10 cellular contexts compared by ENCODE assay signal in genomic region chr19:15812059-15812722, GRCh38. TPM values are rescaled to one million over a fixed set of nuclear protein-coding genes. Genes with fewer than 3 reads are reported as not detected.
DNase-seq lines count a peak whose midpoint lies in the region; ATAC-seq, FAIRE-seq and TF ChIP-seq lines count a peak whose summit lies in the region.
"Had no signal": no experiment of that assay in that cellular context is flagged by ENCODE, and none has a peak within 500 bp of the region (broad histone marks: within the 10 kb centered on the region; RNA-seq: fewer than 3 reads in every experiment).

No MANE protein-coding gene starts in this region.

- H4K20me1 ChIP-seq in PC-3 (ENCODE audit: low read length) (no peaks in the 10 kb centered on the region), GM12878 (ENCODE audit: control insufficient read depth, insufficient read depth) (no peaks in the 10 kb centered on the region), neural progenitor cell (ENCODE audit: low read depth) (no peaks in the 10 kb centered on the region)

- no peak overlapping the region for H3K9ac ChIP-seq in PC-3 (ENCODE audit: low read length)
- no peak overlapping the region for H3K9ac ChIP-seq in GM12878 (ENCODE audit: control insufficient read depth, insufficient read depth, low read length)
- no peak overlapping the region for H3K9ac ChIP-seq in neural progenitor cell
- no peak overlapping the region for H3K9ac ChIP-seq in mesenchymal stem cell (ENCODE audit: low read length)

- no peak overlapping the region for H2BK120ac ChIP-seq in mesenchymal stem cell (ENCODE audit: low read depth, low read length)

- H3K27me3 ChIP-seq in PC-3 (ENCODE audit: low read length) (no peaks in the 10 kb centered on the region), GM12878 (replicated peaks in 1 of 2; ENCODE audit: control insufficient read depth in 2 of 2, insufficient read depth in 2 of 2, low read length in 1 of 2) (no peaks in the 10 kb centered on the region; a peak in 1 of 4 replicates), neural progenitor cell (no peaks in the 10 kb centered on the region), mesenchymal stem cell (ENCODE audit: control insufficient read depth in 1 of 2, insufficient read depth in 1 of 2, low read length in 2 of 2) (peaks cover 0 to 33% of the 10 kb centered on the region in 2 experiments)

- POLR2A ChIA-PET in PC-3 (lab: Charles Lee; ENCODE audit: unreplicated experiment): no interaction called here
- POLR2A ChIA-PET in GM12878 (lab: Charles Lee): interaction anchor here (0.6 kb wide), 1 partner anchor 1348 kb away, joined by 5 read pairs; no protein-coding TSS in a partner anchor

- no peak overlapping the region for H2BK5ac ChIP-seq in mesenchymal stem cell (ENCODE audit: low read depth, low read length, poor library complexity, severe bottlenecking)

- TF ChIP-seq CTCF in PC-3 (conservative IDR thresholded peaks at IDR 0.05; ENCODE audit: low read depth, low read length) (peak; percentile 73), GM12878 (IDR thresholded peaks at IDR 0.05 in 2 of 3, conservative IDR thresholded peaks at IDR 0.05 in 1 of 3; ENCODE audit: control insufficient read depth in 2 of 3, extremely low read depth in 1 of 3, insufficient read depth in 1 of 3, low read depth in 3 of 3, low read length in 3 of 3) (0 out of 6 replicates have a peak, but pooled peaks of 1 of the 3 experiments have one; percentile 6), neural progenitor cell (IDR thresholded peaks at IDR 0.05) (no peak)

- no peaks in the 10 kb centered on the region for H3K9me3 ChIP-seq in PC-3 (ENCODE audit: low read length)
- no peaks in the 10 kb centered on the region for H3K9me3 ChIP-seq in GM12878 (replicated peaks; ENCODE audit: control insufficient read depth, insufficient read depth, low read length)
- peaks cover 5% of the 10 kb centered on the region for H3K9me3 ChIP-seq in neural progenitor cell (ENCODE audit: low read depth)
- H3K9me3 ChIP-seq in mesenchymal stem cell (ENCODE audit: control insufficient read depth, low read length): no peaks in the 10 kb centered on the region

- peak; percentile 28 for DNase-seq in activated gamma-delta T cell treated with Interleukin-2 at 50 U/mL for 16 hours
- DNase-seq in activated gamma-delta T cell (lab: John Stamatoyannopoulos, UW): no peak
- DNase-seq in PC-3: peak; percentile 56
- DNase-seq in GM12878 (ENCODE audit: low read depth, low spot score): no peak
- peak; percentile 5 for DNase-seq in stimulated activated CD4-positive, alpha-beta T cell treated with anti-CD3 and anti-CD28 coated beads, Interleukin-4, amount 100 ng/mL, for 1 hour
- DNase-seq in neural progenitor cell (ENCODE audit: low spot score): no peak
- DNase-seq in mesenchymal stem cell: no peak
- no peak for DNase-seq in NCI-H1105 treated with DMSO at 0.1 percent for 48 hours (lab: John Stamatoyannopoulos, UW)
- DNase-seq: cortex of kidney had no signal

- H4K91ac ChIP-seq in mesenchymal stem cell (ENCODE audit: low read length): no peak overlapping the region

- H3K36me3 ChIP-seq in PC-3 (ENCODE audit: low read depth, low read length) (no peaks in the 10 kb centered on the region), GM12878 (ENCODE audit: control insufficient read depth in 2 of 2, insufficient read depth in 2 of 2, low read length in 1 of 2) (no peaks in the 10 kb centered on the region), neural progenitor cell (no peaks in the 10 kb centered on the region), mesenchymal stem cell (ENCODE audit: control insufficient read depth in 1 of 2, insufficient read depth in 2 of 2, low read depth in 1 of 2, low read length in 2 of 2) (no peaks in the 10 kb centered on the region)

- peaks cover 3% of the 10 kb centered on the region for H3K27me3 Mint-ChIP-seq in neural progenitor cell (ENCODE audit: insufficient read depth, low read depth)
- H3K27me3 Mint-ChIP-seq: progenitor cell of endocrine pancreas had no signal

- H3K18ac ChIP-seq in mesenchymal stem cell (ENCODE audit: low read depth in 1 of 2, low read length in 2 of 2): no peak overlapping the region

- RAD21 ChIA-PET in GM12878 (lab: Charles Lee; ENCODE audit: unreplicated experiment): no interaction called here

- peak; percentile 29; the same call in 1 of the 2 replicates for ATAC-seq in PC-3
- no peak for ATAC-seq in GM12878

- H2AK5ac ChIP-seq in mesenchymal stem cell (ENCODE audit: low read length, severe bottlenecking): no peak overlapping the region

- intact Hi-C loops in PC-3 (cut with micrococcal nuclease) (loop anchor here (1.0 to 2.0 kb wide), 2 partner anchors 57 to 371 kb away; no protein-coding TSS in a partner anchor), GM12878 (cut with micrococcal nuclease; ENCODE audit: unreplicated experiment) (no loop called here)

- no peaks in the 10 kb centered on the region for H3K4me1 Mint-ChIP-seq in neural progenitor cell

- H3K79me2 ChIP-seq in PC-3 (ENCODE audit: low read length) (no peaks in the 10 kb centered on the region), GM12878 (ENCODE audit: control insufficient read depth, insufficient read depth, low read length) (no peaks in the 10 kb centered on the region), neural progenitor cell (ENCODE audit: low read depth) (no peaks in the 10 kb centered on the region)

- H3K27ac ChIP-seq in PC-3 (ENCODE audit: low read length): no peak overlapping the region
- no peak overlapping the region for H3K27ac ChIP-seq in GM12878 (ENCODE audit: control insufficient read depth, insufficient read depth)
- no peak overlapping the region for H3K27ac ChIP-seq in neural progenitor cell
- no peak overlapping the region for H3K27ac ChIP-seq in mesenchymal stem cell (ENCODE audit: low read length, poor library complexity, severe bottlenecking)

- H3F3A ChIP-seq in PC-3 (ENCODE audit: low read length, unreplicated experiment) (no peaks in the 10 kb centered on the region), neural progenitor cell (ENCODE audit: low read depth) (no peaks in the 10 kb centered on the region)

- H3K4ac ChIP-seq in mesenchymal stem cell (ENCODE audit: low read depth in 1 of 2, low read length in 2 of 2): no peak overlapping the region

- no peaks in the 10 kb centered on the region for H3K79me1 ChIP-seq in mesenchymal stem cell (replicated peaks; ENCODE audit: low read length, poor library complexity, severe bottlenecking)

- H3K4me3 ChIP-seq in PC-3 (ENCODE audit: low read length): no peak overlapping the region
- H3K4me3 ChIP-seq in GM12878: no peak overlapping the region
- no peak overlapping the region for H3K4me3 ChIP-seq in neural progenitor cell
- no peak overlapping the region for H3K4me3 ChIP-seq in mesenchymal stem cell (ENCODE audit: insufficient read depth in 1 of 2, low read depth in 1 of 2, low read length in 2 of 2)

- 0% methylated on average over 6 of the region's 6 CpGs for WGBS in GM12878 (ENCODE audit: insufficient coverage, insufficient replicate concordance, low lambda C conversion rate, missing lambda C conversion rate)
- WGBS in mesenchymal stem cell: 18% methylated on average over 5 of the region's 6 CpGs

- 0 out of 2 replicates have a peak, but pooled peaks have one; percentile 8 for TF ChIP-seq RAD21 in GM12878 (IDR thresholded peaks at IDR 0.05; ENCODE audit: insufficient read depth, low read depth, low read length)

- H2BK15ac ChIP-seq in mesenchymal stem cell (ENCODE audit: low read depth, poor library complexity, severe bottlenecking): no peak overlapping the region

- in situ Hi-C loops in GM12878 (cut with MboI): no loop called here

- no TSS peak for BruUV-seq in PC-3 (replicated peaks; lab: Mats Ljungman, UMichigan)
- BruUV-seq in GM12878 (replicated peaks; lab: Mats Ljungman, UMichigan): no TSS peak

- H3K14ac ChIP-seq in mesenchymal stem cell (ENCODE audit: low read length in 2 of 2): no peak overlapping the region

- no peak for TF ChIP-seq EP300 in GM12878 (IDR thresholded peaks at IDR 0.05; ENCODE audit: borderline replicate concordance in 1 of 2, control insufficient read depth in 1 of 2, low read depth in 2 of 2, low read length in 2 of 2)

- H2BK12ac ChIP-seq in mesenchymal stem cell (ENCODE audit: low read length in 2 of 2): no peak overlapping the region

- H3K23ac ChIP-seq in mesenchymal stem cell (ENCODE audit: low read length in 2 of 2): no peak overlapping the region

- no peak for TF ChIP-seq POLR2A in GM12878 (IDR thresholded peaks at IDR 0.05; ENCODE audit: low read depth, low read length)

- H3K27ac Mint-ChIP-seq in neural progenitor cell: no peak overlapping the region
- H3K27ac Mint-ChIP-seq: progenitor cell of endocrine pancreas had no signal

- H4K8ac ChIP-seq in mesenchymal stem cell (ENCODE audit: low read length): no peak overlapping the region

- H3K4me3 Mint-ChIP-seq in neural progenitor cell: no peak overlapping the region

- H3K4me1 ChIP-seq in PC-3 (ENCODE audit: insufficient read depth, low read length) (no peaks in the 10 kb centered on the region), GM12878 (ENCODE audit: control insufficient read depth, insufficient read depth, low read length) (no peaks in the 10 kb centered on the region), neural progenitor cell (no peaks in the 10 kb centered on the region), mesenchymal stem cell (ENCODE audit: control insufficient read depth, insufficient read depth, low read depth, low read length) (no peaks in the 10 kb centered on the region)

- FAIRE-seq in GM12878 (lab: Jason Lieb, UNC): no peak

- peaks cover 52% of the 10 kb centered on the region for H3K9me3 Mint-ChIP-seq in neural progenitor cell

- SMC1A ChIA-PET in GM12878 (lab: Charles Lee; ENCODE audit: uncharacterized antibody, unreplicated experiment): no interaction called here

- H3K9me2 ChIP-seq in PC-3 (replicated peaks; ENCODE audit: low read length): no peaks in the 10 kb centered on the region

- CTCF ChIA-PET in PC-3 (lab: Charles Lee) (interaction anchor here (1.1 kb wide), 1 partner anchor 57 kb away, joined by 3 read pairs; no protein-coding TSS in a partner anchor), GM12878 (lab: Yijun Ruan, JAX) (interaction anchor here (0.7 kb wide), 1 partner anchor 229 kb away, joined by 3 read pairs; no protein-coding TSS in a partner anchor)

- no peaks in the 10 kb centered on the region for H3K36me3 Mint-ChIP-seq in neural progenitor cell

- H2AFZ ChIP-seq in PC-3 (ENCODE audit: low read length): no peak overlapping the region
- H2AFZ ChIP-seq in GM12878 (ENCODE audit: control insufficient read depth, low read depth, low read length): no peak overlapping the region
- H2AFZ ChIP-seq in neural progenitor cell (replicated peaks): no peak overlapping the region
- H2AFZ ChIP-seq in mesenchymal stem cell (ENCODE audit: low read depth, low read length): no peak overlapping the region

- H3K4me2 ChIP-seq in PC-3 (ENCODE audit: low read length) (0 out of 2 replicates have a peak overlapping the region, but pooled peaks have one; percentile 1), GM12878 (ENCODE audit: control insufficient read depth, insufficient read depth) (no peak overlapping the region), neural progenitor cell (no peak overlapping the region), mesenchymal stem cell (ENCODE audit: low read length, poor library complexity, severe bottlenecking) (no peak overlapping the region)

RNA-seq across cellular contexts. Expression of gene OR10H1, which starts 3.3 kb away (rescaled TPM):
- total RNA-seq in PC-3 (2014; rRNA removed) (not detected in 2 replicates), GM12878 (2014; rRNA removed) (not detected in 2 replicates), GM12878 (2014; rRNA removed; fragmentation: Illumina TruSeq; extraction: Trizol) (not detected in 2 replicates), GM12878 (2021) (not detected in 2 replicates), neural progenitor cell (ENCODE audit: low replicate concordance) (not detected in 2 replicates)
- not detected in 2 replicates for total RNA-seq in GM12878 (2013; cell fraction: nucleolus; rRNA removed)
- not detected for polyA plus RNA-seq in GM12878 (2011; ENCODE audit: low read depth)
- polyA plus RNA-seq in GM12878 (2011; rRNA removed) (not detected in 2 replicates), GM12878 (2014; fragmentation: Illumina TruSeq; extraction: Trizol) (not detected in 2 replicates), GM12878 (2014; fragmentation: Nextera tagmentation; extraction: Ambion mirVana) (not detected), GM12878 (2014; rRNA removed) (not detected in 2 replicates), GM12878 (2016; fragmentation: Nextera tagmentation; extraction: Ambion mirVana) (not detected)
- polyA plus RNA-seq in GM12878 (2011; cell fraction: cytosol; rRNA removed): not detected in 2 replicates
- not detected in 2 replicates for polyA plus RNA-seq in GM12878 (2011; cell fraction: nucleus; rRNA removed)
- not detected in 2 replicates for polyA plus RNA-seq in GM12878 (2012)
- not detected in 2 replicates for polyA minus RNA-seq in GM12878 (2011; rRNA and poly(A)+ RNA removed)
- not detected in 2 replicates for polyA minus RNA-seq in GM12878 (2011; cell fraction: cytosol; rRNA and poly(A)+ RNA removed)
- polyA minus RNA-seq in GM12878 (2011; cell fraction: nucleus; rRNA and poly(A)+ RNA removed): not detected in 2 replicates
- not detected for polyA plus RNA-seq in mesenchymal stem cell (2013, experiment 1 of 2)
- polyA plus RNA-seq in mesenchymal stem cell (2013, experiment 2 of 2): not detected
- total RNA-seq: progenitor cell of endocrine pancreas had no signal

RNA-seq across cellular contexts. Expression of gene OR10H5, which starts 24.7 kb away (rescaled TPM):
- not detected in 2 replicates for total RNA-seq in PC-3 (2014; rRNA removed)
- total RNA-seq in GM12878 (2013; cell fraction: nucleolus; rRNA removed): not detected in 2 replicates
- total RNA-seq in GM12878 (2014; rRNA removed): not detected in 2 replicates
- total RNA-seq in GM12878 (2014; rRNA removed; fragmentation: Illumina TruSeq; extraction: Trizol): not detected in 2 replicates
- not detected in 2 replicates for total RNA-seq in GM12878 (2021)
- polyA plus RNA-seq in GM12878 (2011; ENCODE audit: low read depth): not detected
- polyA plus RNA-seq in GM12878 (2011; rRNA removed): not detected in 2 replicates
- polyA plus RNA-seq in GM12878 (2011; cell fraction: cytosol; rRNA removed): not detected in 2 replicates
- polyA plus RNA-seq in GM12878 (2011; cell fraction: nucleus; rRNA removed): not detected in 2 replicates
- not detected in 2 replicates for polyA plus RNA-seq in GM12878 (2012)
- not detected in 2 replicates for polyA plus RNA-seq in GM12878 (2014; fragmentation: Illumina TruSeq; extraction: Trizol)
- polyA plus RNA-seq in GM12878 (2014; fragmentation: Nextera tagmentation; extraction: Ambion mirVana): not detected
- polyA plus RNA-seq in GM12878 (2014; rRNA removed): not detected in 2 replicates
- polyA plus RNA-seq in GM12878 (2016; fragmentation: Nextera tagmentation; extraction: Ambion mirVana): not detected
- not detected in 2 replicates for polyA minus RNA-seq in GM12878 (2011; rRNA and poly(A)+ RNA removed)
- not detected in 2 replicates for polyA minus RNA-seq in GM12878 (2011; cell fraction: cytosol; rRNA and poly(A)+ RNA removed)
- not detected in 2 replicates for polyA minus RNA-seq in GM12878 (2011; cell fraction: nucleus; rRNA and poly(A)+ RNA removed)
- total RNA-seq in neural progenitor cell (ENCODE audit: low replicate concordance): not detected in 2 replicates
- polyA plus RNA-seq in mesenchymal stem cell (2013, experiment 1 of 2): not detected
- polyA plus RNA-seq in mesenchymal stem cell (2013, experiment 2 of 2): not detected
- total RNA-seq: progenitor cell of endocrine pancreas had no signal

Comparison
In these comparisons a context has a peak if more than half of its experiments do, and no peak if none do; other contexts are left out.
1. DNase-seq: peak in activated gamma-delta T cell treated with Interleukin-2 at 50 U/mL for 16 hours (single experiment), PC-3 (single experiment) and stimulated activated CD4-positive, alpha-beta T cell treated with anti-CD3 and anti-CD28 coated beads, Interleukin-4, amount 100 ng/mL, for 1 hour (single experiment); none in activated gamma-delta T cell (single experiment), GM12878 (single experiment), neural progenitor cell (single experiment), mesenchymal stem cell (single experiment) and NCI-H1105 treated with DMSO at 0.1 percent for 48 hours (single experiment).